ENCODE assay signal across 19 cellular contexts in the genomic region with DNA sequence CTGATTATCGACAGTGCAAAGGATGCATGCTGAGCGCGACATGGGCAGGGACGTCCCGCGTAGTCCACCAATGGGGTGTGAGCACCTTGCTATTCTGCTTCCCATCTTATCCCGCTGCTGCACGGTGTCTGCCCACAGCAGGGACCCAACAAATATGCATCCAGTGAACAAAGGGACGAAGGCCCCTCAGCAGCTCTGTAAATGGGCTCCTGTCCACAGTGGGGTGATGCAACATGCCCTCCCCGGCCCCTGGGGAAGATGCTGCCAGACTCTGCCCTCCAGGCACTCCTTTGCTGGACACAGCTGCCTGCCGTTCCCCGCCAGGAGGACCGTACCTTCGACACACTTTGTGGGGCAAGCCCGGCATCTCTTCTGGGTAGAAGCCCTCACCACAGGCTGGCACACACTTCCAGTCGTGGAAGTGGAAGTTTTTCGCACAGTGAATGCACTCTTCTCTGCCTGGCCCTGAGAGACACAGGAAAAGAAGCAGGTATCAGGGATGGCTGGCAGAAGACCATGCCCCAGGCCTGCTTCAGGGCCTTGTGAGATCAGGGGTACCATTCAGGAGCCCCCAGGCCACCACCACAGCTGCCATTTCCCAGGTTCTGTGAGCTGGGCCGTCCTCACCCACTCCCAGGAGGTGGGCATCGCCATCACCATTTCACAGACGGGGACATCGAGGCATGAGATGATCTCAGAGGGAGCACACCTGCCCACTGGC.
"Had no signal": no experiment of that assay in that cellular context is flagged by ENCODE, and none has a peak within 500 bp of the region (broad histone marks: within the 10 kb centered on the region; RNA-seq: fewer than 3 reads in every experiment).

No MANE protein-coding gene starts in this region.

- H3K27ac Mint-ChIP-seq: activated naive CD4-positive, alpha-beta T cell treated with anti-CD3 and anti-CD28 coated beads, Interleukin-2, amount 50 U/mL, for 24 hours; nephron progenitor cell; stimulated activated memory B cell treated with anti-CD40 and anti-IgM and Interleukin-4, amounts not matched to agents 10 μg/mL and 1 μg/mL and 100 μg/mL, for 72 hours; T-helper 2 cell treated with Interferon-gamma antibody and Interleukin-4, amounts not matched to agents 5 μg/mL and 100 μg/mL, for 36 hours had no signal

- H3K27ac ChIP-seq: coronary artery, esophagus muscularis mucosa, hepatocyte, left ventricle myocardium inferior, psoas muscle, thyroid gland, uterus had no signal

- H3K4me1 ChIP-seq: esophagus muscularis mucosa, left ventricle myocardium inferior, psoas muscle, thyroid gland, uterus had no signal

- H3K9me3 ChIP-seq: esophagus muscularis mucosa, left ventricle myocardium inferior, psoas muscle, thyroid gland, uterus had no signal

- H2AFZ ChIP-seq: hepatocyte had no signal

- H3K4me3 ChIP-seq: coronary artery, esophagus muscularis mucosa, hepatocyte, left ventricle myocardium inferior, psoas muscle, thyroid gland, uterus had no signal

- H3K79me2 ChIP-seq: hepatocyte had no signal

- H3K27me3 Mint-ChIP-seq: activated naive CD4-positive, alpha-beta T cell treated with anti-CD3 and anti-CD28 coated beads, Interleukin-2, amount 50 U/mL, for 24 hours had no signal

- H3K27me3 ChIP-seq: hepatocyte, thyroid gland, uterus had no signal

- H3K4me2 ChIP-seq: hepatocyte had no signal

- H3K4me3 Mint-ChIP-seq: activated naive CD4-positive, alpha-beta T cell treated with anti-CD3 and anti-CD28 coated beads, Interleukin-2, amount 50 U/mL, for 24 hours; nephron progenitor cell; stimulated activated memory B cell treated with anti-CD40 and anti-IgM and Interleukin-4, amounts not matched to agents 10 μg/mL and 1 μg/mL and 100 μg/mL, for 72 hours; T-helper 2 cell treated with Interferon-gamma antibody and Interleukin-4, amounts not matched to agents 5 μg/mL and 100 μg/mL, for 36 hours had no signal

- H3K36me3 Mint-ChIP-seq: stimulated activated memory B cell treated with anti-CD40 and anti-IgM and Interleukin-4, amounts not matched to agents 10 μg/mL and 1 μg/mL and 100 μg/mL, for 72 hours had no signal

- H3K9me3 Mint-ChIP-seq: activated naive CD4-positive, alpha-beta T cell treated with anti-CD3 and anti-CD28 coated beads, Interleukin-2, amount 50 U/mL, for 24 hours; nephron progenitor cell; stimulated activated memory B cell treated with anti-CD40 and anti-IgM and Interleukin-4, amounts not matched to agents 10 μg/mL and 1 μg/mL and 100 μg/mL, for 72 hours; T-helper 2 cell treated with Interferon-gamma antibody and Interleukin-4, amounts not matched to agents 5 μg/mL and 100 μg/mL, for 36 hours had no signal

- H3K4me1 Mint-ChIP-seq: activated naive CD4-positive, alpha-beta T cell treated with anti-CD3 and anti-CD28 coated beads, Interleukin-2, amount 50 U/mL, for 24 hours; nephron progenitor cell; stimulated activated memory B cell treated with anti-CD40 and anti-IgM and Interleukin-4, amounts not matched to agents 10 μg/mL and 1 μg/mL and 100 μg/mL, for 72 hours had no signal

- DNase-seq: activated CD4-positive, alpha-beta T cell treated with anti-CD3 and anti-CD28 coated beads, Interleukin-2, amount 50 U/mL, for 1 hour; activated CD8-positive, alpha-beta memory T cell treated with anti-CD3 and anti-CD28 coated beads for 24 hours; amniotic stem cell; central memory CD4-positive, alpha-beta T cell; kidney; left ventricle myocardium inferior; mesendoderm; nephron progenitor cell; psoas muscle; stimulated activated CD4-positive, alpha-beta T cell treated with anti-CD3 and anti-CD28 coated beads, Interleukin-12 subunit alpha, Interleukin-12 subunit beta, amount 100 ng/mL, for 4 hours; stimulated activated CD4-positive, alpha-beta T cell treated with anti-CD3 and anti-CD28 coated beads, Interleukin-2, amount 100 ng/mL, for 24 hours; thyroid gland had no signal

- H3K36me3 ChIP-seq: thyroid gland, uterus had no signal

- ATAC-seq: stimulated activated memory B cell treated with anti-CD40 and anti-IgM and Interleukin-4, amounts not matched to agents 10 μg/mL and 1 μg/mL and 100 μg/mL, for 72 hours had no signal
